Comparison of ENCODE assay signal across 1 cellular context in genomic region chr20:9348746-9349145, GRCh38.
TF ChIP-seq lines count a peak whose summit lies in the region.

No MANE protein-coding gene starts in this region.

TF ChIP-seq in GM23338, 12 proteins besides CTCF, POLR2A, EP300 and RAD21 (continued from another document):
- no peak for TF ChIP-seq ZNF462 (CRISPR knock-in tag; IDR thresholded peaks at IDR 0.05)
- TF ChIP-seq STAT1 (IDR thresholded peaks at IDR 0.05; ENCODE audit: unreplicated experiment): no peak
- TF ChIP-seq EZH2 (IDR thresholded peaks at IDR 0.05; ENCODE audit: low read depth, unreplicated experiment): no peak
- TF ChIP-seq ETS1 (IDR thresholded peaks at IDR 0.05): no peak
- TF ChIP-seq ZNF331 (CRISPR knock-in tag; IDR thresholded peaks at IDR 0.05; ENCODE audit: low read depth): no peak
- TF ChIP-seq REST (IDR thresholded peaks at IDR 0.05; ENCODE audit: unreplicated experiment): no peak
TF ChIP-seq in GM23338: peak in this region for 0.
